Comparison of ENCODE assay signal across 2 cellular contexts in the genomic region with DNA sequence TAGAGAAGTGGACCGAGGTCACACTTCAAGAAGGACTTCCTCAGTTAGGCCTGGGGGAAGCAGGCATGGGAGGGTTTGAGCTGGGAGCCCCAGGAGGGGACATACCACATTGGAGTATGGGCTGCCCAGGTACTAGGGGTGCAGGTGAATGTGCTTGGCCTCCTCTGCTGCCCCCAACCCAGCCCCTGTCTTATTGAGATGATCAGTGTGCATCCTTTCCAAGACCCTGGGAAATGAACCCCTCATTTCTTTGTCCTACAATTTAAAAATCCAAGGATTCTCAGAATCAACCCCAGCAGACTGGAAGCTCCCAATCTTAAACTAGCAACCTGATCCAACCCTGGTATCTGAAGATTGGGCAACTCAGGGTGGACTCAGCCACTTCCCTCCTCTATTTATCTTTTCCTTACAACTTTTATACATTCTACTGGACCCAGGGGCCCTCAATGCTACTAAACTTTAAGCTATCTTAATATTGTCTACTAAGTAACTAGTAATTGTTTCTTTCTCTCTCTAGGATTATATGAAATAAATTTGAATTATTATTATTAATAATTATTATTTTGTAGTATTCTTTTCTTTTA.
TF ChIP-seq lines count a peak whose summit lies in the region.

No MANE protein-coding gene starts in this region.

TF ChIP-seq in HEK293, 187 proteins besides CTCF, POLR2A, EP300 and RAD21:
- TF ChIP-seq YY2 (tag by site-specific recombination; IDR thresholded peaks at IDR 0.05) (no peak), ZNF48 (tag by site-specific recombination; IDR thresholded peaks at IDR 0.05) (no peak), ZNF221 (tag by site-specific recombination; IDR thresholded peaks at IDR 0.05; ENCODE audit: borderline replicate concordance) (no peak), ZBTB17 (tag by site-specific recombination; IDR thresholded peaks at IDR 0.05) (peak; percentile 5), ZNF610 (tag by site-specific recombination; IDR thresholded peaks at IDR 0.05; ENCODE audit: borderline replicate concordance) (no peak), ZNF335 (tag by site-specific recombination; conservative IDR thresholded peaks at IDR 0.05) (no peak)
- TF ChIP-seq, protein P1, sequence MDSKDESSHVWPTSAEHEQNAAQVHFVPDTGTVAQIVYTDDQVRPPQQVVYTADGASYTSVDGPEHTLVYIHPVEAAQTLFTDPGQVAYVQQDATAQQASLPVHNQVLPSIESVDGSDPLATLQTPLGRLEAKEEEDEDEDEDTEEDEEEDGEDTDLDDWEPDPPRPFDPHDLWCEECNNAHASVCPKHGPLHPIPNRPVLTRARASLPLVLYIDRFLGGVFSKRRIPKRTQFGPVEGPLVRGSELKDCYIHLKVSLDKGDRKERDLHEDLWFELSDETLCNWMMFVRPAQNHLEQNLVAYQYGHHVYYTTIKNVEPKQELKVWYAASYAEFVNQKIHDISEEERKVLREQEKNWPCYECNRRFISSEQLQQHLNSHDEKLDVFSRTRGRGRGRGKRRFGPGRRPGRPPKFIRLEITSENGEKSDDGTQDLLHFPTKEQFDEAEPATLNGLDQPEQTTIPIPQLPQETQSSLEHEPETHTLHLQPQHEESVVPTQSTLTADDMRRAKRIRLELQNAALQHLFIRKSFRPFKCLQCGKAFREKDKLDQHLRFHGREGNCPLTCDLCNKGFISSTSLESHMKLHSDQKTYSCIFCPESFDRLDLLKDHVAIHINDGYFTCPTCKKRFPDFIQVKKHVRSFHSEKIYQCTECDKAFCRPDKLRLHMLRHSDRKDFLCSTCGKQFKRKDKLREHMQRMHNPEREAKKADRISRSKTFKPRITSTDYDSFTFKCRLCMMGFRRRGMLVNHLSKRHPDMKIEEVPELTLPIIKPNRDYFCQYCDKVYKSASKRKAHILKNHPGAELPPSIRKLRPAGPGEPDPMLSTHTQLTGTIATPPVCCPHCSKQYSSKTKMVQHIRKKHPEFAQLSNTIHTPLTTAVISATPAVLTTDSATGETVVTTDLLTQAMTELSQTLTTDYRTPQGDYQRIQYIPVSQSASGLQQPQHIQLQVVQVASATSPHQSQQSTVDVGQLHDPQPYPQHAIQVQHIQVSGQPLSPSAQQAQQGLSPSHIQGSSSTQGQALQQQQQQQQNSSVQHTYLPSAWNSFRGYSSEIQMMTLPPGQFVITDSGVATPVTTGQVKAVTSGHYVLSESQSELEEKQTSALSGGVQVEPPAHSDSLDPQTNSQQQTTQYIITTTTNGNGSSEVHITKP (tag by site-specific recombination; IDR thresholded peaks at IDR 0.05) = peak; percentile 94

TF ChIP-seq in H1, 55 proteins besides CTCF, POLR2A, EP300 and RAD21:
- TF ChIP-seq CEBPB (IDR thresholded peaks at IDR 0.05; ENCODE audit: low read depth, low read length) = peak; percentile 38; the same call in 1 of the 2 replicates
- TF ChIP-seq, protein P2, sequence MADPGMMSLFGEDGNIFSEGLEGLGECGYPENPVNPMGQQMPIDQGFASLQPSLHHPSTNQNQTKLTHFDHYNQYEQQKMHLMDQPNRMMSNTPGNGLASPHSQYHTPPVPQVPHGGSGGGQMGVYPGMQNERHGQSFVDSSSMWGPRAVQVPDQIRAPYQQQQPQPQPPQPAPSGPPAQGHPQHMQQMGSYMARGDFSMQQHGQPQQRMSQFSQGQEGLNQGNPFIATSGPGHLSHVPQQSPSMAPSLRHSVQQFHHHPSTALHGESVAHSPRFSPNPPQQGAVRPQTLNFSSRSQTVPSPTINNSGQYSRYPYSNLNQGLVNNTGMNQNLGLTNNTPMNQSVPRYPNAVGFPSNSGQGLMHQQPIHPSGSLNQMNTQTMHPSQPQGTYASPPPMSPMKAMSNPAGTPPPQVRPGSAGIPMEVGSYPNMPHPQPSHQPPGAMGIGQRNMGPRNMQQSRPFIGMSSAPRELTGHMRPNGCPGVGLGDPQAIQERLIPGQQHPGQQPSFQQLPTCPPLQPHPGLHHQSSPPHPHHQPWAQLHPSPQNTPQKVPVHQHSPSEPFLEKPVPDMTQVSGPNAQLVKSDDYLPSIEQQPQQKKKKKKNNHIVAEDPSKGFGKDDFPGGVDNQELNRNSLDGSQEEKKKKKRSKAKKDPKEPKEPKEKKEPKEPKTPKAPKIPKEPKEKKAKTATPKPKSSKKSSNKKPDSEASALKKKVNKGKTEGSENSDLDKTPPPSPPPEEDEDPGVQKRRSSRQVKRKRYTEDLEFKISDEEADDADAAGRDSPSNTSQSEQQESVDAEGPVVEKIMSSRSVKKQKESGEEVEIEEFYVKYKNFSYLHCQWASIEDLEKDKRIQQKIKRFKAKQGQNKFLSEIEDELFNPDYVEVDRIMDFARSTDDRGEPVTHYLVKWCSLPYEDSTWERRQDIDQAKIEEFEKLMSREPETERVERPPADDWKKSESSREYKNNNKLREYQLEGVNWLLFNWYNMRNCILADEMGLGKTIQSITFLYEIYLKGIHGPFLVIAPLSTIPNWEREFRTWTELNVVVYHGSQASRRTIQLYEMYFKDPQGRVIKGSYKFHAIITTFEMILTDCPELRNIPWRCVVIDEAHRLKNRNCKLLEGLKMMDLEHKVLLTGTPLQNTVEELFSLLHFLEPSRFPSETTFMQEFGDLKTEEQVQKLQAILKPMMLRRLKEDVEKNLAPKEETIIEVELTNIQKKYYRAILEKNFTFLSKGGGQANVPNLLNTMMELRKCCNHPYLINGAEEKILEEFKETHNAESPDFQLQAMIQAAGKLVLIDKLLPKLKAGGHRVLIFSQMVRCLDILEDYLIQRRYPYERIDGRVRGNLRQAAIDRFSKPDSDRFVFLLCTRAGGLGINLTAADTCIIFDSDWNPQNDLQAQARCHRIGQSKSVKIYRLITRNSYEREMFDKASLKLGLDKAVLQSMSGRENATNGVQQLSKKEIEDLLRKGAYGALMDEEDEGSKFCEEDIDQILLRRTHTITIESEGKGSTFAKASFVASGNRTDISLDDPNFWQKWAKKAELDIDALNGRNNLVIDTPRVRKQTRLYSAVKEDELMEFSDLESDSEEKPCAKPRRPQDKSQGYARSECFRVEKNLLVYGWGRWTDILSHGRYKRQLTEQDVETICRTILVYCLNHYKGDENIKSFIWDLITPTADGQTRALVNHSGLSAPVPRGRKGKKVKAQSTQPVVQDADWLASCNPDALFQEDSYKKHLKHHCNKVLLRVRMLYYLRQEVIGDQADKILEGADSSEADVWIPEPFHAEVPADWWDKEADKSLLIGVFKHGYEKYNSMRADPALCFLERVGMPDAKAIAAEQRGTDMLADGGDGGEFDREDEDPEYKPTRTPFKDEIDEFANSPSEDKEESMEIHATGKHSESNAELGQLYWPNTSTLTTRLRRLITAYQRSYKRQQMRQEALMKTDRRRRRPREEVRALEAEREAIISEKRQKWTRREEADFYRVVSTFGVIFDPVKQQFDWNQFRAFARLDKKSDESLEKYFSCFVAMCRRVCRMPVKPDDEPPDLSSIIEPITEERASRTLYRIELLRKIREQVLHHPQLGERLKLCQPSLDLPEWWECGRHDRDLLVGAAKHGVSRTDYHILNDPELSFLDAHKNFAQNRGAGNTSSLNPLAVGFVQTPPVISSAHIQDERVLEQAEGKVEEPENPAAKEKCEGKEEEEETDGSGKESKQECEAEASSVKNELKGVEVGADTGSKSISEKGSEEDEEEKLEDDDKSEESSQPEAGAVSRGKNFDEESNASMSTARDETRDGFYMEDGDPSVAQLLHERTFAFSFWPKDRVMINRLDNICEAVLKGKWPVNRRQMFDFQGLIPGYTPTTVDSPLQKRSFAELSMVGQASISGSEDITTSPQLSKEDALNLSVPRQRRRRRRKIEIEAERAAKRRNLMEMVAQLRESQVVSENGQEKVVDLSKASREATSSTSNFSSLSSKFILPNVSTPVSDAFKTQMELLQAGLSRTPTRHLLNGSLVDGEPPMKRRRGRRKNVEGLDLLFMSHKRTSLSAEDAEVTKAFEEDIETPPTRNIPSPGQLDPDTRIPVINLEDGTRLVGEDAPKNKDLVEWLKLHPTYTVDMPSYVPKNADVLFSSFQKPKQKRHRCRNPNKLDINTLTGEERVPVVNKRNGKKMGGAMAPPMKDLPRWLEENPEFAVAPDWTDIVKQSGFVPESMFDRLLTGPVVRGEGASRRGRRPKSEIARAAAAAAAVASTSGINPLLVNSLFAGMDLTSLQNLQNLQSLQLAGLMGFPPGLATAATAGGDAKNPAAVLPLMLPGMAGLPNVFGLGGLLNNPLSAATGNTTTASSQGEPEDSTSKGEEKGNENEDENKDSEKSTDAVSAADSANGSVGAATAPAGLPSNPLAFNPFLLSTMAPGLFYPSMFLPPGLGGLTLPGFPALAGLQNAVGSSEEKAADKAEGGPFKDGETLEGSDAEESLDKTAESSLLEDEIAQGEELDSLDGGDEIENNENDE (IDR thresholded peaks at IDR 0.05; ENCODE audit: insufficient replicate concordance, low read length) = no peak
- no peak for TF ChIP-seq RFX5 (IDR thresholded peaks at IDR 0.05; ENCODE audit: borderline replicate concordance, low read depth, low read length)
